ENCODE assay signal across 8 cellular contexts in genomic region chr12:95547522-95548055, GRCh38. TPM values are rescaled to one million over a fixed set of nuclear protein-coding genes. Genes with fewer than 3 reads are reported as not detected.
DNase-seq lines count a peak whose midpoint lies in the region; ATAC-seq, FAIRE-seq and TF ChIP-seq lines count a peak whose summit lies in the region.

No MANE protein-coding gene starts in this region.

- H3K27me3 ChIP-seq in K562 (ENCODE audit: control insufficient read depth in 2 of 2, insufficient read depth in 2 of 2, low read length in 2 of 2) (0 out of 5 replicates have a peak, but pooled peaks cover 0 to 3% of the 10 kb centered on the region in 2 experiments), tibial artery (no peaks in the 10 kb centered on the region)

- H3K9ac ChIP-seq in K562 (ENCODE audit: insufficient read depth in 1 of 2, low read depth in 2 of 2, low read length in 2 of 2) = peak overlapping the region; percentile 67 to 89; a peak in 3 of 4 replicates

- FAIRE-seq in K562 (lab: Jason Lieb, UNC) = no peak

- peak overlapping the region; percentile 64; the same call in 2 of the 3 replicates for H3K27ac ChIP-seq in K562 (ENCODE audit: extremely low read depth, low read depth, low read length)
- H3K27ac ChIP-seq in tibial artery = peak overlapping the region; percentile 57 to 68

- peak overlapping the region; percentile 88 for H3K4me3 Mint-ChIP-seq in activated T-cell treated with anti-CD3 and anti-CD28 coated beads, Interleukin-2, amount 50 U/mL, for 24 hours

- intact Hi-C loops in K562 (cut with micrococcal nuclease) (no loop called here), left colon (cut with DNase I, micrococcal nuclease) (no loop called here), tibial artery (cut with DNase I; ENCODE audit: low total_unique reads) (no loop called here)

- no peak for TF ChIP-seq RAD21 in K562 (CRISPR knock-in tag; conservative IDR thresholded peaks at IDR 0.05 in 1 of 2, IDR thresholded peaks at IDR 0.05 in 1 of 2)

- peaks cover 4% of the 10 kb centered on the region; the same call in 1 of the 3 replicates for H3K79me2 ChIP-seq in K562 (ENCODE audit: control insufficient read depth, insufficient read depth, low read length)

- H3K9me3 ChIP-seq in K562 (replicated peaks; ENCODE audit: control insufficient read depth, insufficient read depth, low read depth, low read length) = peaks cover 8% of the 10 kb centered on the region; the same call in 1 of the 2 replicates
- H3K9me3 ChIP-seq in tibial artery = no peaks in the 10 kb centered on the region

- POLR2A ChIA-PET in K562 (lab: Yijun Ruan, JAX) = interaction anchor here (0.7 kb wide), 1 partner anchor 221 kb away, joined by 3 read pairs; no protein-coding TSS in a partner anchor

- TF ChIP-seq POLR2A in K562 (conservative IDR thresholded peaks at IDR 0.05) = no peak

- DNase-seq in activated T-cell treated with anti-CD3 and anti-CD28 coated beads, Interleukin-2, amount 50 U/mL, for 24 hours = no peak
- no peak for DNase-seq in activated T-cell treated with anti-CD3 and anti-CD28 coated beads for 4 hours
- peak in 2 of 4 experiments; percentile 38 to 53 for DNase-seq in K562 (ENCODE audit: extremely low read depth in 1 of 4, low spot score in 3 of 4)
- no peak for DNase-seq in left colon
- DNase-seq in tibial artery = no peak
- DNase-seq in SW 1271 (lab: John Stamatoyannopoulos, UW) = no peak
- DNase-seq in activated effector memory CD4-positive, alpha-beta T cell treated with anti-CD3 and anti-CD28 coated beads, Interleukin-2, amount 50 U/mL, for 16 hours = no peak

- TF ChIP-seq CTCF in K562 (IDR thresholded peaks at IDR 0.05 in 2 of 3, conservative IDR thresholded peaks at IDR 0.05 in 1 of 3; ENCODE audit: insufficient read depth in 2 of 3, low read depth in 1 of 3, low read length in 3 of 3) (no peak), tibial artery (IDR thresholded peaks at IDR 0.05) (no peak)

- peaks cover 10% of the 10 kb centered on the region for H3K36me3 Mint-ChIP-seq in activated T-cell treated with anti-CD3 and anti-CD28 coated beads, Interleukin-2, amount 50 U/mL, for 24 hours (ENCODE audit: low read depth)

- H2AFZ ChIP-seq in K562 (ENCODE audit: low read depth, low read length) = peak overlapping the region; percentile 60

- in situ Hi-C loops in K562 (cut with MboI) = no loop called here

- peaks cover 7% of the 10 kb centered on the region for H3K27me3 Mint-ChIP-seq in activated T-cell treated with anti-CD3 and anti-CD28 coated beads, Interleukin-2, amount 50 U/mL, for 24 hours

- H4K20me1 ChIP-seq in K562 (replicated peaks; ENCODE audit: control insufficient read depth, insufficient read depth, low read length) = no peaks in the 10 kb centered on the region

- TSS peak; percentile 57 for BruUV-seq in K562 (replicated peaks; lab: Mats Ljungman, UMichigan)

- WGBS in K562 (ENCODE audit: insufficient coverage, low coverage, missing lambda C conversion rate) = 9% methylated on average over 9 of the region's 9 CpGs

- H3K4me1 ChIP-seq in K562 (replicated peaks in 1 of 2; ENCODE audit: control insufficient read depth in 2 of 2, insufficient read depth in 2 of 2, low read length in 2 of 2) = peaks cover 0 to 12% of the 10 kb centered on the region in 2 experiments; a peak in 3 of 5 replicates
- H3K4me1 ChIP-seq in tibial artery = peaks cover 0 to 6% (median 0%) of the 10 kb centered on the region in 4 donors

- H3K4me3 ChIP-seq in K562 = peak overlapping the region; percentile 60
- peak overlapping the region; percentile 68 to 86 for H3K4me3 ChIP-seq in tibial artery

- H3K4me1 Mint-ChIP-seq in activated T-cell treated with anti-CD3 and anti-CD28 coated beads, Interleukin-2, amount 50 U/mL, for 24 hours (ENCODE audit: low read depth) = peaks cover 49% of the 10 kb centered on the region

- CTCF ChIA-PET in K562 (lab: Yijun Ruan, JAX; ENCODE audit: low intra/inter-chr PET ratio) = no interaction called here

- H3K36me3 ChIP-seq in K562 (ENCODE audit: control insufficient read depth, insufficient read depth, low read length) (no peaks in the 10 kb centered on the region), tibial artery (no peaks in the 10 kb centered on the region)

- no peaks in the 10 kb centered on the region for H3K9me1 ChIP-seq in K562 (ENCODE audit: control insufficient read depth, insufficient read depth, low read length)

- TF ChIP-seq EP300 in K562 (IDR thresholded peaks at IDR 0.05; ENCODE audit: low read length) = no peak

- H3K4me2 ChIP-seq in K562 (ENCODE audit: insufficient read depth, low read length) = peak overlapping the region; percentile 74

- peaks cover 5% of the 10 kb centered on the region for H3K9me3 Mint-ChIP-seq in activated T-cell treated with anti-CD3 and anti-CD28 coated beads, Interleukin-2, amount 50 U/mL, for 24 hours

- H3K27ac Mint-ChIP-seq in activated T-cell treated with anti-CD3 and anti-CD28 coated beads, Interleukin-2, amount 50 U/mL, for 24 hours = peak overlapping the region; percentile 89

- ATAC-seq in K562 (peak; percentile 46), left colon (peak; percentile 6), GM18861 (IDR thresholded peaks at IDR 0.05; ENCODE audit: unreplicated experiment) (no peak)

TF ChIP-seq in K562, 482 proteins besides CTCF, POLR2A, EP300 and RAD21 (continues in another document):
- no peak for TF ChIP-seq POLR2AphosphoS5 (IDR thresholded peaks at IDR 0.05; ENCODE audit: control insufficient read depth, insufficient read depth, low read depth, low read length)
- no peak for TF ChIP-seq ESRRB (CRISPR knock-in tag; IDR thresholded peaks at IDR 0.05; ENCODE audit: borderline replicate concordance)
- TF ChIP-seq JUN (IDR thresholded peaks at IDR 0.05; ENCODE audit: borderline replicate concordance, low read depth, low read length) = no peak
- TF ChIP-seq JUN (CRISPR knock-in tag; IDR thresholded peaks at IDR 0.05; ENCODE audit: borderline replicate concordance) = no peak
- no peak for TF ChIP-seq TARDBP (IDR thresholded peaks at IDR 0.05)
- TF ChIP-seq ZNF695 (CRISPR knock-in tag; IDR thresholded peaks at IDR 0.05) = no peak
- TF ChIP-seq BCOR (IDR thresholded peaks at IDR 0.05) = no peak
- TF ChIP-seq, protein P1, sequence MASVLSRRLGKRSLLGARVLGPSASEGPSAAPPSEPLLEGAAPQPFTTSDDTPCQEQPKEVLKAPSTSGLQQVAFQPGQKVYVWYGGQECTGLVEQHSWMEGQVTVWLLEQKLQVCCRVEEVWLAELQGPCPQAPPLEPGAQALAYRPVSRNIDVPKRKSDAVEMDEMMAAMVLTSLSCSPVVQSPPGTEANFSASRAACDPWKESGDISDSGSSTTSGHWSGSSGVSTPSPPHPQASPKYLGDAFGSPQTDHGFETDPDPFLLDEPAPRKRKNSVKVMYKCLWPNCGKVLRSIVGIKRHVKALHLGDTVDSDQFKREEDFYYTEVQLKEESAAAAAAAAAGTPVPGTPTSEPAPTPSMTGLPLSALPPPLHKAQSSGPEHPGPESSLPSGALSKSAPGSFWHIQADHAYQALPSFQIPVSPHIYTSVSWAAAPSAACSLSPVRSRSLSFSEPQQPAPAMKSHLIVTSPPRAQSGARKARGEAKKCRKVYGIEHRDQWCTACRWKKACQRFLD (CRISPR knock-in tag; IDR thresholded peaks at IDR 0.05) = no peak
- TF ChIP-seq, protein P2, sequence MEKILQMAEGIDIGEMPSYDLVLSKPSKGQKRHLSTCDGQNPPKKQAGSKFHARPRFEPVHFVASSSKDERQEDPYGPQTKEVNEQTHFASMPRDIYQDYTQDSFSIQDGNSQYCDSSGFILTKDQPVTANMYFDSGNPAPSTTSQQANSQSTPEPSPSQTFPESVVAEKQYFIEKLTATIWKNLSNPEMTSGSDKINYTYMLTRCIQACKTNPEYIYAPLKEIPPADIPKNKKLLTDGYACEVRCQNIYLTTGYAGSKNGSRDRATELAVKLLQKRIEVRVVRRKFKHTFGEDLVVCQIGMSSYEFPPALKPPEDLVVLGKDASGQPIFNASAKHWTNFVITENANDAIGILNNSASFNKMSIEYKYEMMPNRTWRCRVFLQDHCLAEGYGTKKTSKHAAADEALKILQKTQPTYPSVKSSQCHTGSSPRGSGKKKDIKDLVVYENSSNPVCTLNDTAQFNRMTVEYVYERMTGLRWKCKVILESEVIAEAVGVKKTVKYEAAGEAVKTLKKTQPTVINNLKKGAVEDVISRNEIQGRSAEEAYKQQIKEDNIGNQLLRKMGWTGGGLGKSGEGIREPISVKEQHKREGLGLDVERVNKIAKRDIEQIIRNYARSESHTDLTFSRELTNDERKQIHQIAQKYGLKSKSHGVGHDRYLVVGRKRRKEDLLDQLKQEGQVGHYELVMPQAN (IDR thresholded peaks at IDR 0.05; ENCODE audit: borderline replicate concordance) = no peak
- no peak for TF ChIP-seq ZNF644 (tag; IDR thresholded peaks at IDR 0.05; ENCODE audit: low read depth)

RNA-seq across cellular contexts. Expression of gene USP44, which starts 3.7 kb away (rescaled TPM):
- 4.8 and 8.7 TPM in 2 replicates for total RNA-seq in K562 (2011; cell fraction: chromatin; rRNA removed; ENCODE audit: low replicate concordance)
- total RNA-seq in K562 (2011; cell fraction: nucleolus; rRNA removed) = 1.4 and 1.7 TPM in 2 replicates
- total RNA-seq in K562 (2011; cell fraction: nucleoplasm; rRNA removed) = 4.2 and 8.9 TPM in 2 replicates
- 2.8 and 5.7 TPM in 2 replicates for total RNA-seq in K562 (2014; rRNA removed)
- 3.4 and 4.0 TPM in 2 replicates for total RNA-seq in K562 (2014; rRNA removed; fragmentation: Illumina TruSeq; extraction: Trizol)
- 2.1 and 3.3 TPM in 2 replicates for total RNA-seq in K562 (2015; rRNA removed; fragmentation: Illumina TruSeq; extraction: Trizol)
- 2.1 and 3.0 TPM in 2 replicates for total RNA-seq in K562 (2021)
- polyA plus RNA-seq in K562 (2011; rRNA removed) = 3.1 and 4.2 TPM in 2 replicates
- polyA plus RNA-seq in K562 (2011; cell fraction: cytosol; rRNA removed) = 0.91 and 1.9 TPM in 2 replicates
- polyA plus RNA-seq in K562 (2011; cell fraction: nucleus; rRNA removed) = 3.0 and 3.1 TPM in 2 replicates
- 1.7 and 2.8 TPM in 2 replicates for polyA plus RNA-seq in K562 (2012)
- polyA plus RNA-seq in K562 (2014; fragmentation: Illumina TruSeq; extraction: Trizol) = 2.8 and 2.9 TPM in 2 replicates
- 1 to 10 TPM; 2.1 to 2.4 TPM for polyA plus RNA-seq in K562 (2014; fragmentation: Nextera tagmentation; extraction: Ambion mirVana)
- 2.3 and 2.9 TPM in 2 replicates for polyA plus RNA-seq in K562 (2014; rRNA removed)
- polyA minus RNA-seq in K562 (2011; rRNA and poly(A)+ RNA removed) = 14.8 and 19.0 TPM in 2 replicates
- polyA minus RNA-seq in K562 (2011; cell fraction: cytosol; rRNA and poly(A)+ RNA removed) = 1.4 and 1.7 TPM in 2 replicates
- 2.2 and 2.6 TPM in 2 replicates for polyA minus RNA-seq in K562 (2011; cell fraction: nucleus; rRNA and poly(A)+ RNA removed)
- total RNA-seq in left colon = under 1 TPM in 1 of 2 donors, not detected in 1; 0.39 TPM
